In the genomic region with DNA sequence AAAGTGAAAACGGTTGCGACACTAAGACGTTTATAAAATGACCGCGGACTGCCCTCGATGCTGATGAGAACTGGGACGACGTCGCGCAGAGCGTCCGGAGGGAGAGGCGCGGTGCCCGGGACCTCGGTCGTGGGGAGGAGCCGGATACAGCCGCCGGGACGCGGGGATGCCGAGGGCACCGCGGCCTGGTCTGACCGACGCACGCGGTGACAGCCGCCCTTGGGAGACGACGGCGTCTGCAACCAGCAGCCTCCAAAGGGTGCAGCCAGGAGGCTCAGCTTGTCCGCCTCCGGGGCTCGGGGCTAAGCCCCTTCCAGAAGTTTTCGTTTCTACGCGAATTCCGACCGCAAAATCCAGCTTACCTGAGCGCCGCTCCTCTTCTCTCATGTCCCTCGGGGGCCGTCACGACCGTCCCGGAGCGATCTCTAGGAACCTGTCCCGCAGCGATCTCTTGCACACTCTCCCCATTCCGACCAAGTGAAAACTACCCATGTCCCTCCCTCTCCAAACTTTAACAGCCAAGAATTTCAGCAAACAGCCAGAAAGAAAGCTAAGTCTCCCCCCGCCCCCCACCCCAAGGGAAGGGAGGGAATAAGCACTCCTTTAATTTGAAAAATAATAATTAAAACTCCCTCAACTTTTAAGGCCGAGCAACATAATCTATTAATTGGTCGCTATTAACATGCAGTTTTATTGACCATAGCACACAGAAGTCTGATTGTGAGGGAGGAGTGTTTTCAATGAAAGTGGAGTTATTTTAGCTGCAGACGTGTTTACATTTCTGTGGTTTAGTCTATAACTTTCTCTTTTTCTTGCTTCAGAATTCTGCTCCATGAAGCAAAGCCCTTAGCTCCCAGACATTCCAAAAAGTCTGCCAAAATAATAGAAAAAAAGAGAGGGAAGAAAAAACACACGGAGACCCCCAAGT, we compare ENCODE assay signal across 8 cellular contexts.
A peak's percentile ranks its signal among the peaks of the same experiment; 100 is the strongest.
DNase-seq lines count a peak whose midpoint lies in the region; ATAC-seq and TF ChIP-seq lines count a peak whose summit lies in the region.

No MANE protein-coding gene starts in this region.

- H3K27ac Mint-ChIP-seq in endothelial cell (ENCODE audit: unreplicated experiment), result no peak overlapping the region

- DNase-seq in Daoy (ENCODE audit: low read depth) (peak; percentile 71), NOMO-1 treated with dmso at 0.1 percent for 144 hours (lab: John Stamatoyannopoulos, UW; ENCODE audit: unreplicated experiment) (peak; percentile 21), endothelial cell (ENCODE audit: low spot score) (peak; percentile 34), NCI-H446 (lab: John Stamatoyannopoulos, UW) (no peak), NCI-H226 (no peak), NCI-H345 treated with DMSO at 0.1 percent for 48 hours (lab: John Stamatoyannopoulos, UW; ENCODE audit: unreplicated experiment) (no peak)

- H3K36me3 Mint-ChIP-seq in endothelial cell (ENCODE audit: low read depth, unreplicated experiment), result peaks cover 6% of the 10 kb centered on the region

- no peaks in the 10 kb centered on the region for H3K9me3 ChIP-seq in muscle layer of duodenum (ENCODE audit: control insufficient read depth in 1 of 2, low read length in 2 of 2)

- peaks cover 8% of the 10 kb centered on the region for H3K27me3 Mint-ChIP-seq in endothelial cell (ENCODE audit: unreplicated experiment)

- ATAC-seq in GM18511 (IDR thresholded peaks at IDR 0.05; ENCODE audit: unreplicated experiment), result no peak

- H3K4me3 ChIP-seq in muscle layer of duodenum (ENCODE audit: low read depth in 1 of 2, low read length in 2 of 2), result peak overlapping the region; percentile 62 to 74

- H3K27ac ChIP-seq in muscle layer of duodenum (ENCODE audit: low read length), result no peak overlapping the region

- H3K4me1 Mint-ChIP-seq in endothelial cell (ENCODE audit: unreplicated experiment), result peaks cover 8% of the 10 kb centered on the region

- no peak for TF ChIP-seq CTCF in endothelial cell (IDR thresholded peaks at IDR 0.05; ENCODE audit: unreplicated experiment)

- H3K36me3 ChIP-seq in muscle layer of duodenum (ENCODE audit: control insufficient read depth in 1 of 2, insufficient read depth in 2 of 2, low read length in 2 of 2), result no peaks in the 10 kb centered on the region

- H3K4me3 Mint-ChIP-seq in endothelial cell (ENCODE audit: unreplicated experiment), result peak overlapping the region; percentile 91

- no peaks in the 10 kb centered on the region for H3K9me3 Mint-ChIP-seq in endothelial cell (ENCODE audit: unreplicated experiment)

- peaks cover 25% of the 10 kb centered on the region for H3K27me3 ChIP-seq in muscle layer of duodenum (ENCODE audit: low read depth, low read length)

- peaks cover 0 to 15% of the 10 kb centered on the region in 2 donors for H3K4me1 ChIP-seq in muscle layer of duodenum (ENCODE audit: control insufficient read depth in 1 of 2, insufficient read depth in 2 of 2, low read length in 2 of 2)

Comparison
In these comparisons a context has a peak if more than half of its experiments do, and no peak if none do; other contexts are left out.
1. DNase-seq: peak in Daoy (single experiment), NOMO-1 treated with dmso at 0.1 percent for 144 hours (single experiment) and endothelial cell (single experiment); none in NCI-H446 (0 of 2), NCI-H226 (single experiment) and NCI-H345 treated with DMSO at 0.1 percent for 48 hours (single experiment).